In genomic region chrX:39805825-39806224, GRCh38 we compare ENCODE assay signal across 13 cellular contexts.
DNase-seq lines count a peak whose midpoint lies in the region; ATAC-seq lines count a peak whose summit lies in the region.
"Had no signal": no experiment of that assay in that cellular context is flagged by ENCODE, and none has a peak within 500 bp of the region (broad histone marks: within the 10 kb centered on the region; RNA-seq: fewer than 3 reads in every experiment).

No MANE protein-coding gene starts in this region.

- no peak for DNase-seq in activated T-cell treated with anti-CD3 and anti-CD28 coated beads, Interleukin-2, amount 50 U/mL, for 24 hours
- DNase-seq in activated T-cell treated with anti-CD3 and anti-CD28 coated beads, Interleukin-2, amount 50 U/mL, for 1 hour, result no peak
- peak; percentile 20 for DNase-seq in stimulated activated CD4-positive, alpha-beta T cell treated with anti-CD3 and anti-CD28 coated beads, Interleukin-1b, Interleukin-23, amount 100 ng/mL, for 48 hours
- no peak for DNase-seq in stimulated activated CD4-positive, alpha-beta T cell treated with anti-CD3 and anti-CD28 coated beads, Interleukin-12 subunit alpha, Interleukin-12 subunit beta, amount 100 ng/mL, for 4 hours
- DNase-seq in C1 segment of cervical spinal cord (lab: John Stamatoyannopoulos, UW), result no peak
- DNase-seq: ACHN; BE2C; Caco-2; CD4-positive, alpha-beta T cell; GM23248; HCEC 1CT had no signal

- peaks cover 41% of the 10 kb centered on the region for H3K27me3 Mint-ChIP-seq in activated T-cell treated with anti-CD3 and anti-CD28 coated beads, Interleukin-2, amount 50 U/mL, for 24 hours
- no peaks in the 10 kb centered on the region for H3K27me3 Mint-ChIP-seq in activated T-helper 17 cell treated with anti-CD3 and anti-CD28 coated beads, Interleukin-2, amount 50 U/mL, for 72 hours
- H3K27me3 Mint-ChIP-seq in stimulated activated naive CD8-positive, alpha-beta T cell treated with anti-CD3 and anti-CD28 coated beads, Interleukin-15, Interleukin-2, amounts not matched to agents 100 ng/mL and 50 ng/mL, for 24 hours, result peaks cover 3% of the 10 kb centered on the region
- H3K27me3 Mint-ChIP-seq: CD4-positive, alpha-beta T cell had no signal

- H3K36me3 Mint-ChIP-seq in activated T-cell treated with anti-CD3 and anti-CD28 coated beads, Interleukin-2, amount 50 U/mL, for 24 hours (ENCODE audit: low read depth), result no peaks in the 10 kb centered on the region
- no peaks in the 10 kb centered on the region for H3K36me3 Mint-ChIP-seq in activated T-helper 17 cell treated with anti-CD3 and anti-CD28 coated beads, Interleukin-2, amount 50 U/mL, for 72 hours (ENCODE audit: low read depth)
- H3K36me3 Mint-ChIP-seq in stimulated activated naive CD8-positive, alpha-beta T cell treated with anti-CD3 and anti-CD28 coated beads, Interleukin-15, Interleukin-2, amounts not matched to agents 100 ng/mL and 50 ng/mL, for 24 hours (ENCODE audit: low read depth), result no peaks in the 10 kb centered on the region

- H3K4me1 Mint-ChIP-seq in activated T-cell treated with anti-CD3 and anti-CD28 coated beads, Interleukin-2, amount 50 U/mL, for 24 hours (ENCODE audit: low read depth), result peaks cover 20% of the 10 kb centered on the region
- H3K4me1 Mint-ChIP-seq in activated T-helper 17 cell treated with anti-CD3 and anti-CD28 coated beads, Interleukin-2, amount 50 U/mL, for 72 hours, result peaks cover 6% of the 10 kb centered on the region
- peaks cover 26% of the 10 kb centered on the region for H3K4me1 Mint-ChIP-seq in stimulated activated naive CD8-positive, alpha-beta T cell treated with anti-CD3 and anti-CD28 coated beads, Interleukin-15, Interleukin-2, amounts not matched to agents 100 ng/mL and 50 ng/mL, for 24 hours (ENCODE audit: low read depth)

- H3K4me3 Mint-ChIP-seq in activated T-cell treated with anti-CD3 and anti-CD28 coated beads, Interleukin-2, amount 50 U/mL, for 24 hours, result no peak overlapping the region
- peak overlapping the region; percentile 66 for H3K4me3 Mint-ChIP-seq in activated T-helper 17 cell treated with anti-CD3 and anti-CD28 coated beads, Interleukin-2, amount 50 U/mL, for 72 hours
- no peak overlapping the region for H3K4me3 Mint-ChIP-seq in stimulated activated naive CD8-positive, alpha-beta T cell treated with anti-CD3 and anti-CD28 coated beads, Interleukin-15, Interleukin-2, amounts not matched to agents 100 ng/mL and 50 ng/mL, for 24 hours
- H3K4me3 Mint-ChIP-seq: CD4-positive, alpha-beta T cell had no signal

- H3K27ac Mint-ChIP-seq in activated T-cell treated with anti-CD3 and anti-CD28 coated beads, Interleukin-2, amount 50 U/mL, for 24 hours, result peak overlapping the region; percentile 55
- peak overlapping the region; percentile 80 for H3K27ac Mint-ChIP-seq in activated T-helper 17 cell treated with anti-CD3 and anti-CD28 coated beads, Interleukin-2, amount 50 U/mL, for 72 hours
- H3K27ac Mint-ChIP-seq in stimulated activated naive CD8-positive, alpha-beta T cell treated with anti-CD3 and anti-CD28 coated beads, Interleukin-15, Interleukin-2, amounts not matched to agents 100 ng/mL and 50 ng/mL, for 24 hours, result peak overlapping the region; percentile 69
- H3K27ac Mint-ChIP-seq: CD4-positive, alpha-beta T cell had no signal

- peak; percentile 72 for ATAC-seq in activated T-helper 17 cell treated with anti-CD3 and anti-CD28 coated beads, Interleukin-2, amount 50 U/mL, for 72 hours (replicated peaks)

- no peaks in the 10 kb centered on the region for H3K9me3 Mint-ChIP-seq in activated T-cell treated with anti-CD3 and anti-CD28 coated beads, Interleukin-2, amount 50 U/mL, for 24 hours
- no peaks in the 10 kb centered on the region for H3K9me3 Mint-ChIP-seq in activated T-helper 17 cell treated with anti-CD3 and anti-CD28 coated beads, Interleukin-2, amount 50 U/mL, for 72 hours
- no peaks in the 10 kb centered on the region for H3K9me3 Mint-ChIP-seq in stimulated activated naive CD8-positive, alpha-beta T cell treated with anti-CD3 and anti-CD28 coated beads, Interleukin-15, Interleukin-2, amounts not matched to agents 100 ng/mL and 50 ng/mL, for 24 hours
- H3K9me3 Mint-ChIP-seq: CD4-positive, alpha-beta T cell had no signal
